Comparison of ENCODE assay signal across 9 cellular contexts in genomic region chr7:65037740-65038678, GRCh38. TPM values are rescaled to one million over a fixed set of nuclear protein-coding genes. Genes with fewer than 3 reads are reported as not detected.
DNase-seq lines count a peak whose midpoint lies in the region; ATAC-seq and FAIRE-seq lines count a peak whose summit lies in the region.
"Had no signal": no experiment of that assay in that cellular context is flagged by ENCODE, and none has a peak within 500 bp of the region (broad histone marks: within the 10 kb centered on the region; RNA-seq: fewer than 3 reads in every experiment).

No MANE protein-coding gene starts in this region.

- H3K27ac ChIP-seq in BLaER1 (peak overlapping the region; percentile 85), cingulate gyrus (ENCODE audit: low read depth, low read length) (peak overlapping the region; percentile 69)

- H3K4me3 Mint-ChIP-seq in activated CD4-positive, alpha-beta T cell treated with anti-CD3 and anti-CD28 coated beads for 36 hours: peak overlapping the region; percentile 82

- DNase-seq in GM19239 (ENCODE audit: insufficient read length, low spot score) (peak; percentile 79), NCI-H510A (lab: John Stamatoyannopoulos, UW) (peak; percentile 58), left lobe of liver (ENCODE audit: low spot score) (peak; percentile 95)
- peak; percentile 97 for DNase-seq in activated CD4-positive, alpha-beta T cell treated with anti-CD3 and anti-CD28 coated beads for 36 hours
- peak; percentile 91 for DNase-seq in stimulated activated CD4-positive, alpha-beta T cell treated with anti-CD3 and anti-CD28 coated beads, Interleukin-2, amount 100 ng/mL, for 4 hours (ENCODE audit: low read depth)

- peak overlapping the region; percentile 89 for H3K9ac ChIP-seq in BLaER1

- CTCF ChIA-PET in activated CD4-positive, alpha-beta T cell treated with anti-CD3 and anti-CD28 coated beads for 36 hours (lab: Charles Lee): interaction anchor here (1.7 kb wide), 1 partner anchor 31 kb away, joined by 7 read pairs; the partner anchor contains the start of gene ERV3-1

- peak overlapping the region; percentile 77 for H3K4me3 ChIP-seq in BLaER1

- intact Hi-C loops in activated CD4-positive, alpha-beta T cell treated with anti-CD3 and anti-CD28 coated beads for 36 hours (cut with DNase I, micrococcal nuclease): loop anchor here (1.0 to 10.0 kb wide), 13 partner anchors 32 to 1884 kb away; partner anchors contain the start of genes ERV3-1 (in 2 of the 2), ZNF92 (in 2 of the 2), TMEM248 (in 1 of the 2) and VKORC1L1 (in 1 of the 2)

- no peaks in the 10 kb centered on the region for H3K27me3 ChIP-seq in BLaER1

- no peak overlapping the region for H3K27ac Mint-ChIP-seq in activated CD4-positive, alpha-beta T cell treated with anti-CD3 and anti-CD28 coated beads for 36 hours

- no peaks in the 10 kb centered on the region for H3K9me3 Mint-ChIP-seq in activated CD4-positive, alpha-beta T cell treated with anti-CD3 and anti-CD28 coated beads for 36 hours (ENCODE audit: low read depth)

- H3K27me3 Mint-ChIP-seq in activated CD4-positive, alpha-beta T cell treated with anti-CD3 and anti-CD28 coated beads for 36 hours: no peaks in the 10 kb centered on the region

- peaks cover 26% of the 10 kb centered on the region for H4K20me1 ChIP-seq in BLaER1

- peaks cover 27% of the 10 kb centered on the region for H3K4me1 ChIP-seq in BLaER1

- POLR2A ChIA-PET in activated CD4-positive, alpha-beta T cell treated with anti-CD3 and anti-CD28 coated beads for 36 hours (lab: Charles Lee): interaction anchor here (1.4 kb wide), 1 partner anchor 31 kb away, joined by 13 read pairs; the partner anchor contains the start of gene ERV3-1

- no peaks in the 10 kb centered on the region for H3K36me3 ChIP-seq in BLaER1

- no peak overlapping the region for H3K4me2 ChIP-seq in BLaER1

- FAIRE-seq in GM19239 (lab: Jason Lieb, UNC): no peak
- FAIRE-seq: endometrium had no signal

- peaks cover 8% of the 10 kb centered on the region for H3K9me3 ChIP-seq in BLaER1

- H3K36me3 Mint-ChIP-seq in activated CD4-positive, alpha-beta T cell treated with anti-CD3 and anti-CD28 coated beads for 36 hours (ENCODE audit: low read depth): no peaks in the 10 kb centered on the region

- ATAC-seq in HG03439 (IDR thresholded peaks at IDR 0.05; ENCODE audit: unreplicated experiment) (peak; percentile 95), left lobe of liver (peak; percentile 92)
- peak; percentile 93 for ATAC-seq in activated CD4-positive, alpha-beta T cell treated with anti-CD3 and anti-CD28 coated beads for 36 hours

- peaks cover 13% of the 10 kb centered on the region for H3K4me1 Mint-ChIP-seq in activated CD4-positive, alpha-beta T cell treated with anti-CD3 and anti-CD28 coated beads for 36 hours

RNA-seq across cellular contexts. Expression of gene ERV3-1, which starts 31.5 kb away (rescaled TPM):
- total RNA-seq in activated CD4-positive, alpha-beta T cell treated with anti-CD3 and anti-CD28 coated beads for 36 hours: 1 to 10 TPM; 6.3 to 8.9 TPM
- 8.0 TPM for total RNA-seq in left lobe of liver

RNA-seq across cellular contexts. Expression of gene ZNF117, which starts 47.2 kb away (rescaled TPM):
- 1 to 10 TPM; 3.5 to 6.2 TPM for total RNA-seq in activated CD4-positive, alpha-beta T cell treated with anti-CD3 and anti-CD28 coated beads for 36 hours
- 2.6 TPM for total RNA-seq in left lobe of liver

Comparison
In these comparisons a context has a peak if more than half of its experiments do, and no peak if none do; other contexts are left out.
1. Peak in every context shown above with its lines: DNase-seq, ATAC-seq, H3K4me3 ChIP-seq and H3K27ac ChIP-seq.